In the genomic region with DNA sequence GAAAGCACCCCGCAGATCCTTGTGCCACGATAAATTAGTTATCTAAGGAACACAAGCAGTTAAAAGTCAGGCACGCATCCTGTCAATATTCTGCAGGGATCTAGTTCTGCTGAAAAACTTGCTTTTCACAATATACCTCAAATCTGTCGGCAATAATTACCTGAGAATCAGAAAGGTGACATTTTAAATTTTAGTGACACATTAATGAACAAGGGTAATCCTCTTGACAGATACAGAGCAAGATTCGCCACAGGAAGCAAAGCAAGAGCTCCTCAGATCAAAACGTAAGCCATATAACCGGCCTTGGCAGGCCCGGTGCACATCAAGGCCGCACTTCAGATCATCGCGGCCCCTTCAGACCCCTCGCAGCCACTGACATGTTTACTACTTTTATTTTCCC, we compare ENCODE assay signal across 34 cellular contexts.
"Had no signal": no experiment of that assay in that cellular context is flagged by ENCODE, and none has a peak within 500 bp of the region (broad histone marks: within the 10 kb centered on the region; RNA-seq: fewer than 3 reads in every experiment).

No MANE protein-coding gene starts in this region.

- H3K36me3 ChIP-seq: adrenal gland, brain microvascular endothelial cell, esophagus squamous epithelium, gastroesophageal sphincter, WERI-Rb-1 had no signal

- H3K9me3 Mint-ChIP-seq: activated B cell treated with CpG ODN at 0.5 μM for 24 hours; activated naive CD4-positive, alpha-beta T cell treated with anti-CD3 and anti-CD28 coated beads for 36 hours; activated T-helper 2 cell treated with anti-CD3 and anti-CD28 coated beads, Interferon-gamma antibody, Interleukin-2, Interleukin-4, amounts not matched to agents 10 μg/mL and 5 μg/mL and 100 μg/mL, durations not matched to agents 14 hours and 24 hours and 36 hours; T-helper 1 cell treated with Interleukin-12 subunit alpha and Interleukin-12 subunit beta and Interleukin-4 antibody, amounts not matched to agents 30 μg/mL and 1 μg/mL, for 36 hours had no signal

- H3K36me3 Mint-ChIP-seq: activated CD4-positive, alpha-beta memory T cell treated with anti-CD3 and anti-CD28 coated beads for 36 hours; activated CD8-positive, alpha-beta memory T cell treated with anti-CD3 and anti-CD28 coated beads, Interleukin-2, amount 10 ng/mL, durations not matched to agents 7 days and 5 days; activated naive CD4-positive, alpha-beta T cell treated with anti-CD3 and anti-CD28 coated beads, Interleukin-2, amount 50 U/mL, for 24 hours; activated naive CD8-positive, alpha-beta T cell treated with anti-CD3 and anti-CD28 coated beads for 36 hours; T-cell had no signal

- H3K4me1 Mint-ChIP-seq: activated B cell treated with CpG ODN at 0.5 μM for 24 hours; activated CD8-positive, alpha-beta memory T cell treated with anti-CD3 and anti-CD28 coated beads, Interleukin-2, amount 10 ng/mL, durations not matched to agents 7 days and 5 days; activated naive CD8-positive, alpha-beta T cell treated with anti-CD3 and anti-CD28 coated beads, Interleukin-2, amount 50 U/mL, for 24 hours; central memory CD8-positive, alpha-beta T cell had no signal

- ATAC-seq: activated CD4-positive, CD25-positive, alpha-beta regulatory T cell treated with anti-CD3 and anti-CD28 coated beads, Interleukin-2, amount 50 U/mL, for 24 hours; activated CD8-positive, alpha-beta memory T cell treated with anti-CD3 and anti-CD28 coated beads, Interleukin-2, amount 10 ng/mL, durations not matched to agents 7 days and 5 days; activated CD8-positive, alpha-beta T cell treated with anti-CD3 and anti-CD28 coated beads, Interleukin-2, amount 10 ng/mL, durations not matched to agents 7 days and 5 days; activated naive CD8-positive, alpha-beta T cell treated with anti-CD3 and anti-CD28 coated beads, Interleukin-2, amount 50 U/mL, for 24 hours; effector memory CD8-positive, alpha-beta T cell; gastroesophageal sphincter; T-cell had no signal

- DNase-seq: activated B cell treated with CpG ODN at 0.5 μM for 24 hours; activated CD4-positive, alpha-beta memory T cell treated with anti-CD3 and anti-CD28 coated beads for 36 hours; activated CD4-positive, alpha-beta T cell treated with anti-CD3 and anti-CD28 coated beads for 48 hours; activated CD4-positive, alpha-beta T cell treated with anti-CD3 and anti-CD28 coated beads, Interleukin-2, amount 50 U/mL, for 1 hour; activated CD8-positive, alpha-beta memory T cell treated with anti-CD3 and anti-CD28 coated beads, Interleukin-2, amount 50 U/mL, for 4 hours; activated CD8-positive, alpha-beta T cell treated with anti-CD3 and anti-CD28 coated beads, Interleukin-2, amount 10 ng/mL, durations not matched to agents 7 days and 5 days; activated effector memory CD4-positive, alpha-beta T cell treated with anti-CD3 and anti-CD28 coated beads, Interleukin-2, amount 50 U/mL, for 16 hours; activated naive CD4-positive, alpha-beta T cell treated with anti-CD3 and anti-CD28 coated beads for 36 hours; activated naive CD8-positive, alpha-beta T cell treated with anti-CD3 and anti-CD28 coated beads for 36 hours; activated naive CD8-positive, alpha-beta T cell treated with anti-CD3 and anti-CD28 coated beads, Interleukin-2, amount 50 U/mL, for 24 hours; activated T-cell treated with anti-CD3 and anti-CD28 coated beads, Interleukin-2, amount 50 U/mL, for 1 hour; activated T-cell treated with anti-CD3 and anti-CD28 coated beads, Interleukin-2, amount 50 U/mL, for 48 hours; adrenal gland; aorta; brain microvascular endothelial cell; cortex of kidney; dermis blood vessel endothelial cell; effector CD4-positive, alpha-beta T cell; effector memory CD8-positive, alpha-beta T cell; esophagus squamous epithelium; foreskin melanocyte; head of caudate nucleus; T-cell; T-helper 9 cell; WERI-Rb-1 had no signal

- H3K27ac Mint-ChIP-seq: activated B cell treated with CpG ODN at 0.5 μM for 24 hours; activated CD4-positive, alpha-beta memory T cell treated with anti-CD3 and anti-CD28 coated beads for 36 hours; activated CD8-positive, alpha-beta memory T cell treated with anti-CD3 and anti-CD28 coated beads, Interleukin-2, amount 10 ng/mL, durations not matched to agents 7 days and 5 days; activated CD8-positive, alpha-beta T cell treated with anti-CD3 and anti-CD28 coated beads, Interleukin-2, amount 10 ng/mL, durations not matched to agents 7 days and 5 days; activated naive CD4-positive, alpha-beta T cell treated with anti-CD3 and anti-CD28 coated beads for 36 hours; activated naive CD4-positive, alpha-beta T cell treated with anti-CD3 and anti-CD28 coated beads, Interleukin-2, amount 50 U/mL, for 24 hours; activated naive CD8-positive, alpha-beta T cell treated with anti-CD3 and anti-CD28 coated beads for 36 hours; activated naive CD8-positive, alpha-beta T cell treated with anti-CD3 and anti-CD28 coated beads, Interleukin-2, amount 50 U/mL, for 24 hours; activated T-helper 1 cell treated with anti-CD3 and anti-CD28 coated beads, Interleukin-12 subunit alpha, Interleukin-12 subunit beta, Interleukin-2, Interleukin-4 antibody, amounts not matched to agents 30 ng/mL and 10 ng/mL and 1 ng/mL, durations not matched to agents 14 hours and 24 hours and 36 hours; activated T-helper 2 cell treated with anti-CD3 and anti-CD28 coated beads, Interferon-gamma antibody, Interleukin-2, Interleukin-4, amounts not matched to agents 10 μg/mL and 5 μg/mL and 100 μg/mL, durations not matched to agents 14 hours and 24 hours and 36 hours; effector memory CD8-positive, alpha-beta T cell; T-cell; T-helper 1 cell treated with Interleukin-12 subunit alpha and Interleukin-12 subunit beta and Interleukin-4 antibody, amounts not matched to agents 30 μg/mL and 1 μg/mL, for 36 hours had no signal

- H3K27me3 Mint-ChIP-seq: activated CD4-positive, alpha-beta memory T cell treated with anti-CD3 and anti-CD28 coated beads for 36 hours; activated CD8-positive, alpha-beta memory T cell treated with anti-CD3 and anti-CD28 coated beads, Interleukin-2, amount 10 ng/mL, durations not matched to agents 7 days and 5 days; activated naive CD8-positive, alpha-beta T cell treated with anti-CD3 and anti-CD28 coated beads for 36 hours; central memory CD8-positive, alpha-beta T cell; effector memory CD8-positive, alpha-beta T cell; T-cell had no signal

- H3K4me1 ChIP-seq: adrenal gland, esophagus squamous epithelium, gastroesophageal sphincter had no signal

- H3K4me3 Mint-ChIP-seq: activated B cell treated with CpG ODN at 0.5 μM for 24 hours; activated CD4-positive, alpha-beta memory T cell treated with anti-CD3 and anti-CD28 coated beads for 36 hours; activated CD8-positive, alpha-beta memory T cell treated with anti-CD3 and anti-CD28 coated beads, Interleukin-2, amount 10 ng/mL, durations not matched to agents 7 days and 5 days; activated CD8-positive, alpha-beta T cell treated with anti-CD3 and anti-CD28 coated beads, Interleukin-2, amount 10 ng/mL, durations not matched to agents 7 days and 5 days; activated naive CD4-positive, alpha-beta T cell treated with anti-CD3 and anti-CD28 coated beads for 36 hours; activated naive CD4-positive, alpha-beta T cell treated with anti-CD3 and anti-CD28 coated beads, Interleukin-2, amount 50 U/mL, for 24 hours; activated naive CD8-positive, alpha-beta T cell treated with anti-CD3 and anti-CD28 coated beads for 36 hours; activated naive CD8-positive, alpha-beta T cell treated with anti-CD3 and anti-CD28 coated beads, Interleukin-2, amount 50 U/mL, for 24 hours; activated T-helper 1 cell treated with anti-CD3 and anti-CD28 coated beads, Interleukin-12 subunit alpha, Interleukin-12 subunit beta, Interleukin-2, Interleukin-4 antibody, amounts not matched to agents 30 ng/mL and 10 ng/mL and 1 ng/mL, durations not matched to agents 14 hours and 24 hours and 36 hours; central memory CD8-positive, alpha-beta T cell; effector memory CD8-positive, alpha-beta T cell; T-cell; T-helper 1 cell treated with Interleukin-12 subunit alpha and Interleukin-12 subunit beta and Interleukin-4 antibody, amounts not matched to agents 30 μg/mL and 1 μg/mL, for 36 hours had no signal

- H3K27ac ChIP-seq: adrenal gland, brain microvascular endothelial cell, epithelial cell of prostate, esophagus squamous epithelium, gastroesophageal sphincter had no signal

- H3K27me3 ChIP-seq: adrenal gland, brain microvascular endothelial cell, esophagus squamous epithelium, gastroesophageal sphincter had no signal

- H3K9me3 ChIP-seq: adrenal gland, esophagus squamous epithelium, gastroesophageal sphincter had no signal

- H3K4me3 ChIP-seq: adrenal gland, esophagus squamous epithelium, gastroesophageal sphincter had no signal
